Comparison of ENCODE assay signal across 14 cellular contexts in genomic region chr2:64551851-64552250, GRCh38. TPM values are rescaled to one million over a fixed set of nuclear protein-coding genes. Genes with fewer than 3 reads are reported as not detected.
DNase-seq lines count a peak whose midpoint lies in the region; ATAC-seq and TF ChIP-seq lines count a peak whose summit lies in the region.
"Had no signal": no experiment of that assay in that cellular context is flagged by ENCODE, and none has a peak within 500 bp of the region (broad histone marks: within the 10 kb centered on the region; RNA-seq: fewer than 3 reads in every experiment).

No MANE protein-coding gene starts in this region.

- peaks cover 37% of the 10 kb centered on the region for H3K4me1 Mint-ChIP-seq in activated naive CD4-positive, alpha-beta T cell treated with anti-CD3 and anti-CD28 coated beads, Interleukin-2, amount 50 U/mL, for 24 hours
- peaks cover 14% of the 10 kb centered on the region for H3K4me1 Mint-ChIP-seq in stimulated activated effector memory CD8-positive, alpha-beta T cell treated with anti-CD3 and anti-CD28 coated beads, Interleukin-12 subunit alpha, Interleukin-12 subunit beta, amount 100 ng/mL, for 72 hours

- H3K27me3 Mint-ChIP-seq in activated naive CD4-positive, alpha-beta T cell treated with anti-CD3 and anti-CD28 coated beads, Interleukin-2, amount 50 U/mL, for 24 hours: no peaks in the 10 kb centered on the region

- TF ChIP-seq CTCF in GM10266 (IDR thresholded peaks at IDR 0.05; ENCODE audit: control insufficient read depth, insufficient read depth, low read depth, missing control alignments): no peak

- H3K36me3 Mint-ChIP-seq in activated naive CD4-positive, alpha-beta T cell treated with anti-CD3 and anti-CD28 coated beads, Interleukin-2, amount 50 U/mL, for 24 hours: peaks cover 14% of the 10 kb centered on the region
- peaks cover 45% of the 10 kb centered on the region for H3K36me3 Mint-ChIP-seq in stimulated activated effector memory CD8-positive, alpha-beta T cell treated with anti-CD3 and anti-CD28 coated beads, Interleukin-12 subunit alpha, Interleukin-12 subunit beta, amount 100 ng/mL, for 72 hours

- DNase-seq in activated naive CD4-positive, alpha-beta T cell treated with Interleukin-2 at 50 U/mL for 16 hours: no peak
- DNase-seq in RPMI7951 (ENCODE audit: low read depth) (peak; percentile 10), globus pallidus (ENCODE audit: low spot score) (peak; percentile 16), HuH-7.5 (ENCODE audit: low spot score) (no peak), GM10266 (ENCODE audit: extremely low spot score) (no peak), NCI-H128 (lab: John Stamatoyannopoulos, UW; ENCODE audit: unreplicated experiment) (no peak)
- no peak for DNase-seq in stimulated activated effector memory CD8-positive, alpha-beta T cell treated with anti-CD3 and anti-CD28 coated beads, Interleukin-12 subunit alpha, Interleukin-12 subunit beta, amount 100 ng/mL, for 72 hours (ENCODE audit: low spot score in 2 of 2)
- DNase-seq: 8988T, AML-193, Calu3, DMS79, GM23248 had no signal

- no peak overlapping the region for H3K4me3 Mint-ChIP-seq in activated naive CD4-positive, alpha-beta T cell treated with anti-CD3 and anti-CD28 coated beads, Interleukin-2, amount 50 U/mL, for 24 hours
- no peak overlapping the region for H3K4me3 Mint-ChIP-seq in stimulated activated effector memory CD8-positive, alpha-beta T cell treated with anti-CD3 and anti-CD28 coated beads, Interleukin-12 subunit alpha, Interleukin-12 subunit beta, amount 100 ng/mL, for 72 hours

- H3K27ac Mint-ChIP-seq in activated naive CD4-positive, alpha-beta T cell treated with anti-CD3 and anti-CD28 coated beads, Interleukin-2, amount 50 U/mL, for 24 hours: peak overlapping the region; percentile 37
- peak overlapping the region; percentile 6 for H3K27ac Mint-ChIP-seq in stimulated activated effector memory CD8-positive, alpha-beta T cell treated with anti-CD3 and anti-CD28 coated beads, Interleukin-12 subunit alpha, Interleukin-12 subunit beta, amount 100 ng/mL, for 72 hours

- H3K9me3 Mint-ChIP-seq in activated naive CD4-positive, alpha-beta T cell treated with anti-CD3 and anti-CD28 coated beads, Interleukin-2, amount 50 U/mL, for 24 hours: no peaks in the 10 kb centered on the region
- H3K9me3 Mint-ChIP-seq in stimulated activated effector memory CD8-positive, alpha-beta T cell treated with anti-CD3 and anti-CD28 coated beads, Interleukin-12 subunit alpha, Interleukin-12 subunit beta, amount 100 ng/mL, for 72 hours: no peaks in the 10 kb centered on the region

- no peak for ATAC-seq in stimulated activated effector memory CD8-positive, alpha-beta T cell treated with anti-CD3 and anti-CD28 coated beads, Interleukin-12 subunit alpha, Interleukin-12 subunit beta, amount 100 ng/mL, for 72 hours
- ATAC-seq: HCT116 had no signal

RNA-seq across cellular contexts. Expression of gene AFTPH, which starts 27.7 kb away (rescaled TPM):
- total RNA-seq in RPMI7951 (2014; rRNA removed; shearing (Covaris generic)): 21.2 and 29.1 TPM in 2 replicates

Comparison
In these comparisons a context has a peak if more than half of its experiments do, and no peak if none do; other contexts are left out.
1. DNase-seq: peak in RPMI7951 (single experiment) and globus pallidus (single experiment); none in activated naive CD4-positive, alpha-beta T cell treated with Interleukin-2 at 50 U/mL for 16 hours (single experiment), stimulated activated effector memory CD8-positive, alpha-beta T cell treated with anti-CD3 and anti-CD28 coated beads, Interleukin-12 subunit alpha, Interleukin-12 subunit beta, amount 100 ng/mL, for 72 hours (0 of 2), HuH-7.5 (single experiment), GM10266 (single experiment) and NCI-H128 (single experiment).